Comparison of ENCODE assay signal across 20 cellular contexts in the genomic region with DNA sequence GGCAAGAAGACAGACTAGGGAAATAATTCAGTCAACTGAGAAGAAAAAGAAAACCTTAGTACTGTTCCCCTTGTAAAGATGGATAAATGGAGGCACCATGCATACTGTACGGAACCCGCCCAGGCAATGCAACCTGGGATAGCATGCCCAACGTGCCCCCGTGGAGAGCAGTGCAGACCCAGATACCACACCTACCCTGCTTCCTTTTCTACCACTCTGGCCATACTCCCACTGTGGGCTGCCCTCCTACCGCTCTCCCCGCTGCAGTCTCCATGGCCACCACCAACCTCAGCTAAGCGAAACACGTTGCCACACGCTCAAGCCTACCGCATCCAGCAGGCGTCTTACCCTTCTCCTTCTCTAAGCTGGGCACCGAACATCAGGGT.
DNase-seq lines count a peak whose midpoint lies in the region; ATAC-seq and TF ChIP-seq lines count a peak whose summit lies in the region.
"Had no signal": no experiment of that assay in that cellular context is flagged by ENCODE, and none has a peak within 500 bp of the region (broad histone marks: within the 10 kb centered on the region; RNA-seq: fewer than 3 reads in every experiment).

No MANE protein-coding gene starts in this region.

- H3K79me2 ChIP-seq in H9 (ENCODE audit: insufficient read depth, low read length), result no peaks in the 10 kb centered on the region

- no peak overlapping the region for H2BK5ac ChIP-seq in H9 (ENCODE audit: insufficient read length, low read length)

- no peak overlapping the region for H3K27ac ChIP-seq in H9 (ENCODE audit: insufficient read length, low read depth, low read length)
- H3K27ac ChIP-seq: PC-9, SJCRH30 had no signal

- no peaks in the 10 kb centered on the region for H3K36me3 Mint-ChIP-seq in Caco-2 (ENCODE audit: insufficient read depth, unreplicated experiment)
- H3K36me3 Mint-ChIP-seq in H9 (ENCODE audit: insufficient read depth in 1 of 3, low read depth in 3 of 3), result no peaks in the 10 kb centered on the region
- no peaks in the 10 kb centered on the region for H3K36me3 Mint-ChIP-seq in natural killer cell
- H3K36me3 Mint-ChIP-seq in type B pancreatic cell, result no peaks in the 10 kb centered on the region
- H3K36me3 Mint-ChIP-seq: CD4-positive, CD25-positive, alpha-beta regulatory T cell; T-cell had no signal

- no peak overlapping the region for H3K27ac Mint-ChIP-seq in Caco-2 (ENCODE audit: unreplicated experiment)
- no peak overlapping the region for H3K27ac Mint-ChIP-seq in H9
- no peak overlapping the region for H3K27ac Mint-ChIP-seq in natural killer cell
- H3K27ac Mint-ChIP-seq in type B pancreatic cell, result no peak overlapping the region
- H3K27ac Mint-ChIP-seq: CD4-positive, CD25-positive, alpha-beta regulatory T cell; HFFc6; T-cell had no signal

- CTCF ChIA-PET in Caco-2 (lab: Charles Lee), result no interaction called here

- no peak overlapping the region for H3K4ac ChIP-seq in H9 (ENCODE audit: low read depth, low read length)

- H4K91ac ChIP-seq in H9 (ENCODE audit: insufficient read length, low read depth, low read length), result no peak overlapping the region

- no peak overlapping the region for H2BK15ac ChIP-seq in H9 (ENCODE audit: low read depth, low read length)

- peak overlapping the region; percentile 1 for H3K4me3 Mint-ChIP-seq in Caco-2 (ENCODE audit: unreplicated experiment)
- H3K4me3 Mint-ChIP-seq in H9, result no peak overlapping the region
- no peak overlapping the region for H3K4me3 Mint-ChIP-seq in natural killer cell
- H3K4me3 Mint-ChIP-seq in type B pancreatic cell, result no peak overlapping the region
- H3K4me3 Mint-ChIP-seq: CD4-positive, CD25-positive, alpha-beta regulatory T cell; HFFc6; T-cell had no signal

- H2BK12ac ChIP-seq in H9 (ENCODE audit: insufficient read length, low read depth, low read length), result no peak overlapping the region

- POLR2A ChIA-PET in Caco-2 (lab: Charles Lee), result no interaction called here

- H3K27me3 Mint-ChIP-seq in Caco-2 (ENCODE audit: insufficient read depth, unreplicated experiment), result peaks cover 20% of the 10 kb centered on the region
- H3K27me3 Mint-ChIP-seq in H9 (ENCODE audit: low read depth), result peaks cover 25% of the 10 kb centered on the region
- H3K27me3 Mint-ChIP-seq in natural killer cell (ENCODE audit: low read depth in 2 of 2), result peaks cover 16 to 47% of the 10 kb centered on the region in 2 donors
- peaks cover 42% of the 10 kb centered on the region for H3K27me3 Mint-ChIP-seq in type B pancreatic cell

- H3K9me3 Mint-ChIP-seq in Caco-2 (ENCODE audit: unreplicated experiment) (no peaks in the 10 kb centered on the region), H9 (peaks cover 0 to 3% of the 10 kb centered on the region in 2 experiments; a peak in 1 of 5 replicates), natural killer cell (no peaks in the 10 kb centered on the region), type B pancreatic cell (no peaks in the 10 kb centered on the region)
- H3K9me3 Mint-ChIP-seq: T-cell had no signal

- no peaks in the 10 kb centered on the region for H4K20me1 ChIP-seq in H9 (ENCODE audit: control insufficient read depth, insufficient read depth, insufficient read length)

- TF ChIP-seq CTCF in Caco-2 (IDR thresholded peaks at IDR 0.05; ENCODE audit: insufficient read depth in 1 of 2, low read depth in 1 of 2, low read length in 1 of 2, severe bottlenecking in 1 of 2, unreplicated experiment in 1 of 2) (no peak), H9 (conservative IDR thresholded peaks at IDR 0.05) (no peak), natural killer cell (IDR thresholded peaks at IDR 0.05) (no peak), type B pancreatic cell (conservative IDR thresholded peaks at IDR 0.05) (no peak)

- H3K56ac ChIP-seq in H9 (ENCODE audit: insufficient read length, low read depth, low read length), result no peak overlapping the region

- intact Hi-C loops in Caco-2 (cut with micrococcal nuclease; ENCODE audit: unreplicated experiment), result no loop called here
- intact Hi-C loops in natural killer cell (cut with micrococcal nuclease), result no loop called here

- H4K8ac ChIP-seq in H9 (replicated peaks; ENCODE audit: insufficient read length, low read depth, low read length), result no peak overlapping the region

- H3K14ac ChIP-seq in H9 (ENCODE audit: insufficient read depth, low read length), result peak overlapping the region; percentile 10; the same call in 1 of the 2 replicates

- no peak overlapping the region for H3T11ph ChIP-seq in H9 (ENCODE audit: low read length)

- no peak overlapping the region for H3K18ac ChIP-seq in H9 (ENCODE audit: insufficient read length, low read depth, low read length)

- H2BK20ac ChIP-seq in H9 (ENCODE audit: low read depth, low read length, poor library complexity, severe bottlenecking), result no peak overlapping the region

- no peaks in the 10 kb centered on the region for H3K23me2 ChIP-seq in H9 (ENCODE audit: insufficient read length, low read depth, low read length, poor library complexity, severe bottlenecking)

- no peaks in the 10 kb centered on the region for H3K4me1 Mint-ChIP-seq in Caco-2 (ENCODE audit: low read depth, unreplicated experiment)
- H3K4me1 Mint-ChIP-seq in H9, result no peaks in the 10 kb centered on the region
- peaks cover 0 to 8% of the 10 kb centered on the region in 2 donors for H3K4me1 Mint-ChIP-seq in natural killer cell
- H3K4me1 Mint-ChIP-seq in type B pancreatic cell (ENCODE audit: unreplicated experiment), result no peaks in the 10 kb centered on the region
- H3K4me1 Mint-ChIP-seq: CD4-positive, CD25-positive, alpha-beta regulatory T cell; T-cell had no signal

- ATAC-seq in natural killer cell, result no peak
- ATAC-seq: T-cell had no signal

- no peak overlapping the region for H3K9ac ChIP-seq in H9 (ENCODE audit: extremely low read depth, insufficient read length, low read length)

- no peak overlapping the region for H2AK5ac ChIP-seq in H9 (ENCODE audit: insufficient read length, low read length)

- no peak overlapping the region for H2AFZ ChIP-seq in H9 (ENCODE audit: low read length)
- H2AFZ ChIP-seq: PC-9 had no signal

- H3K4me2 ChIP-seq in H9 (ENCODE audit: insufficient read depth, insufficient read length, low read length), result no peak overlapping the region
- H3K4me2 ChIP-seq: PC-9 had no signal

- H3K36me3 ChIP-seq in Caco-2 (ENCODE audit: control insufficient read depth, insufficient read depth, low read length), result no peaks in the 10 kb centered on the region
- H3K36me3 ChIP-seq: SJCRH30 had no signal

- no peak for DNase-seq in Caco-2
- peak; percentile 23 for DNase-seq in H9
- peak; percentile 4 for DNase-seq in natural killer cell
- DNase-seq in type B pancreatic cell (ENCODE audit: extremely low spot score, unreplicated experiment), result peak; percentile 52
- DNase-seq in activated effector memory CD4-positive, alpha-beta T cell treated with Interleukin-2 at 50 U/mL for 16 hours, result no peak
- DNase-seq in NCI-H446 treated with DMSO at 0.1 percent for 48 hours (lab: John Stamatoyannopoulos, UW), result no peak
- no peak for DNase-seq in DMS153 treated with DMSO at 0.1 percent for 48 hours (lab: John Stamatoyannopoulos, UW; ENCODE audit: unreplicated experiment)
- DNase-seq: CD4-positive, CD25-positive, alpha-beta regulatory T cell; GDM1; HFFc6; KG1; NCI-H1092; NCI-H1436 treated with DMSO at 0.1 percent for 48 hours; NCI-H1930; NCI-H510A; NCI-H748 treated with DMSO at 0.1 percent for 48 hours; PC-9; RPMI8226 had no signal

- H3K4me1 ChIP-seq in Caco-2 (no peaks in the 10 kb centered on the region), H9 (ENCODE audit: insufficient read depth, low read length) (no peaks in the 10 kb centered on the region)
- H3K4me1 ChIP-seq: SJCRH30 had no signal

- no peak overlapping the region for H3K23ac ChIP-seq in H9 (ENCODE audit: insufficient read length, low read depth, low read length)

- WGBS in H9 (ENCODE audit: extremely low coverage, insufficient read length, low lambda C conversion rate), result no CpG with 5 or more reads among the region's 12 CpGs

- H3K9me3 ChIP-seq in Caco-2 (no peaks in the 10 kb centered on the region), H9 (ENCODE audit: control insufficient read depth, low read depth, low read length) (no peaks in the 10 kb centered on the region)
- H3K9me3 ChIP-seq: SJCRH30 had no signal

- BruUV-seq in Caco-2 (replicated peaks; lab: Mats Ljungman, UMichigan), result no TSS peak

- H3K4me3 ChIP-seq in Caco-2 (ENCODE audit: low read depth, low read length), result no peak overlapping the region
- H3K4me3 ChIP-seq: PC-9 had no signal

- H2BK120ac ChIP-seq in H9 (ENCODE audit: low read depth, low read length, poor library complexity, severe bottlenecking), result no peak overlapping the region

- no peaks in the 10 kb centered on the region for H3K27me3 ChIP-seq in Caco-2 (replicated peaks; ENCODE audit: control insufficient read depth, insufficient read depth, low read length)
- H3K27me3 ChIP-seq in H9 (ENCODE audit: insufficient read depth, low read length), result no peaks in the 10 kb centered on the region
- H3K27me3 ChIP-seq: SJCRH30 had no signal

- H3K79me1 ChIP-seq in H9 (ENCODE audit: insufficient read depth, low read depth, low read length, poor library complexity, severe bottlenecking), result no peaks in the 10 kb centered on the region

- H4K5ac ChIP-seq in H9 (ENCODE audit: insufficient read length, low read depth, low read length), result no peak overlapping the region

Comparison
In these comparisons a context has a peak if more than half of its experiments do, and no peak if none do; other contexts are left out.
1. DNase-seq: peak in H9 (single experiment), natural killer cell (single experiment) and type B pancreatic cell (single experiment); none in Caco-2 (0 of 2), activated effector memory CD4-positive, alpha-beta T cell treated with Interleukin-2 at 50 U/mL for 16 hours (single experiment), NCI-H446 treated with DMSO at 0.1 percent for 48 hours (single experiment) and DMS153 treated with DMSO at 0.1 percent for 48 hours (single experiment).